Comparison of ENCODE assay signal across 19 cellular contexts in the genomic region with DNA sequence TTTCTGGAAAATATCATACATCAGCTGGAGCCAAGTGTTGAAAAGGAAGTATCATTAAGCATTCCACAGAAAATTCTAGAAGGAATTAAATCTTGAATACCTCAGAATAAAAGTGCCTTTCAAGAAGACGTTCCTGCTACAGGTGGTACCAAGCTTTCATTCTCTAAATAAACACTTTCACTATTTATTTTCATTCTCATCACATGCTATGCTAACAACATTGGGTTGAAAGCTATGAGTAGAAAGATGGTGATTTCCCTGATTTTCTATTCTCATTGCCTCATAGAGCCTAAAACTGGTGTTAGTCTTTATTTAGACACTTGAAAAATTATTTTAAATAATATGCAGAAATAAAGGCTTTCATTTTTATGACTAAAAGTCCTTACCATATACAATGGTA.
"Had no signal": no experiment of that assay in that cellular context is flagged by ENCODE, and none has a peak within 500 bp of the region (broad histone marks: within the 10 kb centered on the region; RNA-seq: fewer than 3 reads in every experiment).

No MANE protein-coding gene starts in this region.

- H3K4me1 ChIP-seq: esophagus muscularis mucosa, gastrocnemius medialis, heart right ventricle, psoas muscle, stomach had no signal

- DNase-seq: effector memory CD4-positive, alpha-beta T cell; gastrocnemius medialis; heart right ventricle; hypothalamus; islet precursor cell; mucosa of descending colon; naive thymus-derived CD8-positive, alpha-beta T cell; psoas muscle; retina; stimulated activated CD4-positive, alpha-beta T cell treated with anti-CD3 and anti-CD28 coated beads, Interleukin-2, amount 100 ng/mL, for 24 hours; stimulated activated CD4-positive, alpha-beta T cell treated with anti-CD3 and anti-CD28 coated beads, Interleukin-4, amount 100 ng/mL, for 4 hours; stimulated activated naive B cell treated with anti-CD40 and anti-IgM and Interleukin-4, amounts not matched to agents 10 μg/mL and 1 μg/mL and 100 μg/mL, for 72 hours; stomach; trophoblast cell had no signal

- H3K36me3 ChIP-seq: esophagus muscularis mucosa, gastrocnemius medialis, heart right ventricle, neutrophil, stomach had no signal

- H3K27me3 ChIP-seq: esophagus muscularis mucosa, gastrocnemius medialis, heart right ventricle, neutrophil, stomach had no signal

- H3K4me3 ChIP-seq: esophagus muscularis mucosa, gastrocnemius medialis, heart right ventricle, mucosa of descending colon, psoas muscle, stomach had no signal

- ATAC-seq: gastrocnemius medialis; heart right ventricle; left lobe of liver; mucosa of descending colon; naive thymus-derived CD8-positive, alpha-beta T cell; psoas muscle; sciatic nerve; stimulated activated naive B cell treated with anti-CD40 and anti-IgM and Interleukin-4, amounts not matched to agents 10 μg/mL and 1 μg/mL and 100 μg/mL, for 72 hours had no signal

- H3K27ac ChIP-seq: epithelial cell of prostate, esophagus muscularis mucosa, gastrocnemius medialis, heart right ventricle, neutrophil, psoas muscle, stomach had no signal

- H3K9me3 ChIP-seq: esophagus muscularis mucosa, gastrocnemius medialis, heart right ventricle, mucosa of descending colon, neutrophil, psoas muscle, stomach had no signal
